In the genomic region with DNA sequence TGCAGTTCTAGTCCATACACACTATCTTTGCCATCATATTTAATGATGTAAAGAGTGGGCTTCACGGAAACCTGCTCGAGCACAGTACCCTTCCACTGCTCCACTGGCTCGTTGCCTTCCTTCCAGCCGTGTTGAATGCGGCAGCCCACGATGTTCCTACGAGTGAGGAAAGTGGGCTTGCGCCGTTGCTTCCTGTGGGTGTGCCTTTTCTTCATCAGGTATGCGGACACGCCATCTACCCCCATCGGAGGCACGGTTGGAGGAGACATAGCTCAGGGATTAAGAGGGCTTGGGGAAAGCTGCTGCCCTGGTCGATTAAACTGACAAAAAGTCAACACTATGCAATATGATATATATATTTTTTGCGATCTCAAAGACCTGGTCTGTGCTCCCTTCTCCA, we compare ENCODE assay signal across 8 cellular contexts. TPM values are rescaled to one million over a fixed set of nuclear protein-coding genes. Genes with fewer than 3 reads are reported as not detected.
A peak's percentile ranks its signal among the peaks of the same experiment; 100 is the strongest.
DNase-seq lines count a peak whose midpoint lies in the region; ATAC-seq and TF ChIP-seq lines count a peak whose summit lies in the region.

No MANE protein-coding gene starts in this region.

- peaks cover 27% of the 10 kb centered on the region for H3K4me1 ChIP-seq in OCI-LY1 (ENCODE audit: insufficient read depth, low read length, severe bottlenecking)

- peaks cover 16% of the 10 kb centered on the region for H3K4me1 Mint-ChIP-seq in CD14-positive monocyte

- no peaks in the 10 kb centered on the region for H3K9me2 ChIP-seq in OCI-LY1 (ENCODE audit: low read depth, low read length)

- H4K20me1 ChIP-seq in OCI-LY1 (ENCODE audit: insufficient read depth, low read length): no peaks in the 10 kb centered on the region

- H3K27ac ChIP-seq in OCI-LY1 (ENCODE audit: low read depth, low read length, poor library complexity, severe bottlenecking) (peak overlapping the region; percentile 88), skin epidermis (peak overlapping the region in 16 of 21 experiments; percentile 42 to 83 (median 68))

- no peaks in the 10 kb centered on the region for H3K36me3 Mint-ChIP-seq in CD14-positive monocyte

- H3K9me3 Mint-ChIP-seq in CD14-positive monocyte: peaks cover 0 to 12% (median 3%) of the 10 kb centered on the region in 7 donors

- H3K79me2 ChIP-seq in OCI-LY1 (ENCODE audit: insufficient read depth, low read length): peaks cover 30% of the 10 kb centered on the region

- H3K4me3 ChIP-seq in OCI-LY1 (ENCODE audit: low read depth, low read length, poor library complexity, severe bottlenecking): peak overlapping the region; percentile 78
- H3K4me3 ChIP-seq in skin epidermis: peak overlapping the region; percentile 44 to 67 (median 58)

- peak overlapping the region; percentile 95 for H3K9ac ChIP-seq in OCI-LY1 (ENCODE audit: low read length)

- DNase-seq in CD14-positive monocyte (ENCODE audit: low spot score) (no peak), astrocyte of the hippocampus (ENCODE audit: low read depth, low spot score) (peak; percentile 32), iPS-NIHi11 (ENCODE audit: low spot score) (peak; percentile 13), SKM-1 (lab: John Stamatoyannopoulos, UW; ENCODE audit: unreplicated experiment) (no peak)

- peak overlapping the region; percentile 76 for H3K4me2 ChIP-seq in OCI-LY1 (ENCODE audit: low read length)

- peaks cover 0 to 2% (median 0%) of the 10 kb centered on the region in 3 donors for H3K27me3 Mint-ChIP-seq in CD14-positive monocyte (ENCODE audit: low read depth in 3 of 3)

- H3K4me3 Mint-ChIP-seq in CD14-positive monocyte: peak overlapping the region; percentile 91 to 95

- no peaks in the 10 kb centered on the region for H3K27me3 ChIP-seq in OCI-LY1 (ENCODE audit: insufficient read depth, low read length)

- no peak overlapping the region for H2AFZ ChIP-seq in OCI-LY1 (ENCODE audit: low read length)

- no peaks in the 10 kb centered on the region for H3K9me3 ChIP-seq in OCI-LY1 (ENCODE audit: low read length)

- H3K27ac Mint-ChIP-seq in CD14-positive monocyte: peak overlapping the region; percentile 82 to 92 (median 86)

- ATAC-seq in GM18909 (IDR thresholded peaks at IDR 0.05; ENCODE audit: poor library complexity, unreplicated experiment) (peak; percentile 44), HG03139 (IDR thresholded peaks at IDR 0.05; ENCODE audit: unreplicated experiment) (peak; percentile 30)

- no peaks in the 10 kb centered on the region for H3K36me3 ChIP-seq in OCI-LY1 (ENCODE audit: insufficient read depth, low read length)

- intact Hi-C loops in CD14-positive monocyte (cut with micrococcal nuclease): no loop called here

- no peaks in the 10 kb centered on the region for H3F3A ChIP-seq in OCI-LY1 (ENCODE audit: insufficient read depth, low read length)

- no peak for TF ChIP-seq CTCF in CD14-positive monocyte (IDR thresholded peaks at IDR 0.05)
- TF ChIP-seq CTCF in OCI-LY1 (IDR thresholded peaks at IDR 0.05; ENCODE audit: low read length): no peak

RNA-seq across cellular contexts. Expression of a gene that starts 0.6 kb away (rescaled TPM):
- 1 to 10 TPM in 1 of 2 donors, under 1 TPM in 1; 0.93 to 1.5 TPM for polyA plus RNA-seq in CD14-positive monocyte

Comparison
In these comparisons a context has a peak if more than half of its experiments do, and no peak if none do; other contexts are left out.
1. DNase-seq: peak in astrocyte of the hippocampus (single experiment) and iPS-NIHi11 (single experiment); none in CD14-positive monocyte (single experiment) and SKM-1 (single experiment).